15 cellular contexts compared by ENCODE assay signal in genomic region chr7:15175103-15175502, GRCh38.
DNase-seq lines count a peak whose midpoint lies in the region; TF ChIP-seq lines count a peak whose summit lies in the region.
"Had no signal": no experiment of that assay in that cellular context is flagged by ENCODE, and none has a peak within 500 bp of the region (broad histone marks: within the 10 kb centered on the region; RNA-seq: fewer than 3 reads in every experiment).

No MANE protein-coding gene starts in this region.

- H3K4me1 ChIP-seq in MM.1S (ENCODE audit: low read length): no peaks in the 10 kb centered on the region
- no peaks in the 10 kb centered on the region for H3K4me1 ChIP-seq in esophagus squamous epithelium
- H3K4me1 ChIP-seq: BLaER1, Caco-2 had no signal

- no peaks in the 10 kb centered on the region for H3K9me2 ChIP-seq in MM.1S (replicated peaks; ENCODE audit: insufficient read depth, low read length)

- no peaks in the 10 kb centered on the region for H3K36me3 ChIP-seq in MM.1S (replicated peaks; ENCODE audit: insufficient read depth, low read length)
- no peaks in the 10 kb centered on the region for H3K36me3 ChIP-seq in esophagus squamous epithelium
- H3K36me3 ChIP-seq: BLaER1 had no signal

- intact Hi-C loops in esophagus squamous epithelium (cut with DNase I): no loop called here

- H3K79me2 ChIP-seq in MM.1S (ENCODE audit: low read length): no peaks in the 10 kb centered on the region

- H3K27ac ChIP-seq in MM.1S (ENCODE audit: low read length): no peak overlapping the region
- no peak overlapping the region for H3K27ac ChIP-seq in esophagus squamous epithelium
- H3K27ac ChIP-seq: 22Rv1, BLaER1 had no signal

- TF ChIP-seq CTCF in MM.1S (IDR thresholded peaks at IDR 0.05; ENCODE audit: low read length) (no peak), fibroblast of the aortic adventitia (IDR thresholded peaks at IDR 0.05; ENCODE audit: insufficient read depth, low read length) (no peak), esophagus squamous epithelium (IDR thresholded peaks at IDR 0.05) (no peak)

- no peaks in the 10 kb centered on the region for H4K20me1 ChIP-seq in MM.1S (ENCODE audit: insufficient read depth, low read length)
- H4K20me1 ChIP-seq: BLaER1 had no signal

- H3K4me3 ChIP-seq in MM.1S (ENCODE audit: low read length) (no peak overlapping the region), fibroblast of the aortic adventitia (ENCODE audit: low read depth, low read length) (no peak overlapping the region), esophagus squamous epithelium (no peak overlapping the region)
- H3K4me3 ChIP-seq: BLaER1, GM23338 had no signal

- no peaks in the 10 kb centered on the region for H3F3A ChIP-seq in MM.1S (ENCODE audit: insufficient read depth, low read length)

- DNase-seq in DMS53 (lab: John Stamatoyannopoulos, UW) (peak; percentile 5), DMS53 treated with DMSO at 0.1 percent for 48 hours (lab: John Stamatoyannopoulos, UW; ENCODE audit: unreplicated experiment) (no peak), MM.1S (peak; percentile 4), fibroblast of the aortic adventitia (ENCODE audit: low read depth) (peak; percentile 21), stromal cell of bone marrow (ENCODE audit: low read depth) (peak; percentile 4), esophagus squamous epithelium (lab: John Stamatoyannopoulos, UW) (no peak), NCI-H1417 (lab: John Stamatoyannopoulos, UW) (no peak), NCI-H1048 (lab: John Stamatoyannopoulos, UW) (no peak)
- DNase-seq: AML-193; Caco-2; CD8-positive, alpha-beta memory T cell; H9 had no signal

- WGBS in esophagus squamous epithelium, 2 donors: 41 to 53% methylated on average over 1 of the region's 1 CpG

- no peak for TF ChIP-seq POLR2A in esophagus squamous epithelium (IDR thresholded peaks at IDR 0.05)

- no peak overlapping the region for H3K4me2 ChIP-seq in MM.1S (ENCODE audit: low read depth, low read length)
- H3K4me2 ChIP-seq: BLaER1, GM23338 had no signal

- H3K27me3 ChIP-seq in MM.1S (replicated peaks; ENCODE audit: insufficient read depth, low read length): no peaks in the 10 kb centered on the region
- H3K27me3 ChIP-seq in esophagus squamous epithelium: no peaks in the 10 kb centered on the region
- H3K27me3 ChIP-seq: BLaER1 had no signal

- H3K9me3 ChIP-seq in MM.1S (replicated peaks; ENCODE audit: insufficient read depth, low read length) (no peaks in the 10 kb centered on the region), esophagus squamous epithelium (peaks cover 0 to 6% (median 3%) of the 10 kb centered on the region in 3 donors)
- H3K9me3 ChIP-seq: BLaER1, Caco-2 had no signal

- H3K9ac ChIP-seq in MM.1S (ENCODE audit: low read length): no peak overlapping the region
- H3K9ac ChIP-seq: BLaER1 had no signal

- H2AFZ ChIP-seq in MM.1S (ENCODE audit: low read length): no peak overlapping the region
- H2AFZ ChIP-seq: GM23338 had no signal

Comparison
In these comparisons a context has a peak if more than half of its experiments do, and no peak if none do; other contexts are left out.
1. DNase-seq: peak in DMS53 (single experiment), MM.1S (single experiment), fibroblast of the aortic adventitia (single experiment) and stromal cell of bone marrow (single experiment); none in DMS53 treated with DMSO at 0.1 percent for 48 hours (single experiment), esophagus squamous epithelium (single experiment), NCI-H1417 (0 of 3) and NCI-H1048 (single experiment).